Comparison of ENCODE assay signal across 8 cellular contexts in the genomic region with DNA sequence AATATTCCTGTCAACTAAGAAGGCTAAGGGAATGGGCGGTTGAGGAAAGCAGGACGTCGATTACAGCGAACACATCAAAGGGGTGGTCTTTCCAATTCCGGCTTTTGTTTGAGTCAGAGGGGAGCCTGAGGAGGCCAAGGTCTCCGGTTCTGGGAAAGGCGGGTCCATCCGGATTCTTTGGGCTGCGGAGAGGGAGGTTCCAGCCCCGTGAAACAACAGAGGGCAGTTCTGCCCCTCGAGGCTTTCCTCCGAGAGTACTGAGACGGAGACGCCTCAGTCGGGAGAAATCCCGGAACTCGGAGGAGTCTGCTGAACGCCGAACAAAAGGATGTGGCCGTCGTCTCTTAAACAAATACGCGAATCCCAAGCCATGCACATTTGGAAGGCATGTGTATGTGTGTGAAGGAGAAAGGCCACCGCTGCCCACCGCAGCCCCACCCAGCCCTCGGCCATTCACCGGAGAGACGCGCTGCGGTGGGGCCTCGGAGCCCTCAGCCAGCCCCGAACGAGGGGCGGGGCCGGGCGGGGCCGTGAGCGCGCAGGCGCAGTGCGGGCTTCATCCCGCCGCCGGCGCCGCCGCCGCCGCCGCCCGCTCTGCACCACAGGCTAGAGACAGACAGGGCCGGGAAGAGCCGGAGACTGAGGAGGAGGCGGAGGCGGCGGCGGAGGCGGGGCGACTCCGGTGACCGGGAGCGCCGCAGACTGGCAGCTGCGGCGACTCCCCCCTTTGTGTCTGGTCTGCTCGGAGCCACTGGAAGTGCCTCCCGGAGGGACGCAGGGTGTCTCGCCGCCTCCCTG. TPM values are rescaled to one million over a fixed set of nuclear protein-coding genes. Genes with fewer than 3 reads are reported as not detected.
DNase-seq lines count a peak whose midpoint lies in the region; ATAC-seq and TF ChIP-seq lines count a peak whose summit lies in the region.

A gene (plus strand): TSS at position 717 of the 798 bp plus-strand sequence. CDS start 1,148 bp downstream, outside the sequence.

- H3K9me3 Mint-ChIP-seq in nephron progenitor cell = no peaks in the 10 kb centered on the region
- no peaks in the 10 kb centered on the region for H3K9me3 Mint-ChIP-seq in stimulated activated naive CD8-positive, alpha-beta T cell treated with anti-CD3 and anti-CD28 coated beads, Interleukin-15, Interleukin-2, amounts not matched to agents 100 ng/mL and 50 ng/mL, for 24 hours

- peak; percentile 96 for DNase-seq in Daoy (ENCODE audit: low read depth)
- peak; percentile 88 for DNase-seq in GOT3 (lab: John Stamatoyannopoulos, UW)
- DNase-seq in LNCaP clone FGC (ENCODE audit: low read depth) = peak; percentile 26
- DNase-seq in RWPE2 (ENCODE audit: low spot score) = peak; percentile 89
- DNase-seq in activated effector memory CD4-positive, alpha-beta T cell treated with anti-CD3 and anti-CD28 coated beads, Interleukin-2, amount 50 U/mL, for 16 hours = peak; percentile 94
- DNase-seq in fibroblast of the conjunctiva (ENCODE audit: low read depth) = peak; percentile 83
- DNase-seq in nephron progenitor cell = peak; percentile 92

- no peaks in the 10 kb centered on the region for H3K4me1 ChIP-seq in RWPE2 (ENCODE audit: insufficient read depth, poor library complexity, severe bottlenecking)

- ATAC-seq in RWPE2 (ENCODE audit: low read depth) = peak; percentile 76

- TF ChIP-seq CTCF in LNCaP clone FGC (IDR thresholded peaks at IDR 0.05; ENCODE audit: control insufficient read depth, extremely low read depth, insufficient read depth) (no peak), RWPE2 (IDR thresholded peaks at IDR 0.05; ENCODE audit: poor library complexity, severe bottlenecking) (no peak), nephron progenitor cell (IDR thresholded peaks at IDR 0.05) (no peak)

- no peaks in the 10 kb centered on the region for H3K27me3 Mint-ChIP-seq in nephron progenitor cell (ENCODE audit: low read depth, poor library complexity)
- H3K27me3 Mint-ChIP-seq in stimulated activated naive CD8-positive, alpha-beta T cell treated with anti-CD3 and anti-CD28 coated beads, Interleukin-15, Interleukin-2, amounts not matched to agents 100 ng/mL and 50 ng/mL, for 24 hours = no peaks in the 10 kb centered on the region

- no peaks in the 10 kb centered on the region for H3K9me3 ChIP-seq in RWPE2 (ENCODE audit: severe bottlenecking)

- H3K4me1 Mint-ChIP-seq in nephron progenitor cell = peaks cover 48% of the 10 kb centered on the region
- H3K4me1 Mint-ChIP-seq in stimulated activated naive CD8-positive, alpha-beta T cell treated with anti-CD3 and anti-CD28 coated beads, Interleukin-15, Interleukin-2, amounts not matched to agents 100 ng/mL and 50 ng/mL, for 24 hours (ENCODE audit: low read depth) = peaks cover 34% of the 10 kb centered on the region

- H3K27ac Mint-ChIP-seq in nephron progenitor cell = peak within 1 kb of the TSS; percentile 99
- H3K27ac Mint-ChIP-seq in stimulated activated naive CD8-positive, alpha-beta T cell treated with anti-CD3 and anti-CD28 coated beads, Interleukin-15, Interleukin-2, amounts not matched to agents 100 ng/mL and 50 ng/mL, for 24 hours = peak within 1 kb of the TSS; percentile 95

- no peaks in the 10 kb centered on the region for H3K27me3 ChIP-seq in RWPE2 (ENCODE audit: insufficient read depth, poor library complexity, severe bottlenecking)

- H3K36me3 ChIP-seq in RWPE2 (ENCODE audit: low read depth) = no peaks in the 10 kb centered on the region

- H3K36me3 Mint-ChIP-seq in nephron progenitor cell (ENCODE audit: low read depth) = no peaks in the 10 kb centered on the region
- no peaks in the 10 kb centered on the region for H3K36me3 Mint-ChIP-seq in stimulated activated naive CD8-positive, alpha-beta T cell treated with anti-CD3 and anti-CD28 coated beads, Interleukin-15, Interleukin-2, amounts not matched to agents 100 ng/mL and 50 ng/mL, for 24 hours (ENCODE audit: low read depth)

- H3K27ac ChIP-seq in RWPE2 (ENCODE audit: poor library complexity, severe bottlenecking) = peak within 1 kb of the TSS; percentile 88

- H3K4me3 ChIP-seq in LNCaP clone FGC (ENCODE audit: low read depth, low read length) = peak within 1 kb of the TSS; percentile 85
- peak within 1 kb of the TSS; percentile 73 for H3K4me3 ChIP-seq in RWPE2 (ENCODE audit: severe bottlenecking)

- H3K4me3 Mint-ChIP-seq in nephron progenitor cell = peak within 1 kb of the TSS; percentile 99
- H3K4me3 Mint-ChIP-seq in stimulated activated naive CD8-positive, alpha-beta T cell treated with anti-CD3 and anti-CD28 coated beads, Interleukin-15, Interleukin-2, amounts not matched to agents 100 ng/mL and 50 ng/mL, for 24 hours = peak within 1 kb of the TSS; percentile 98

RNA-seq across cellular contexts. Expression of the gene that starts here (rescaled TPM):
- total RNA-seq in Daoy (2014; rRNA removed; shearing (Covaris generic)) = 5.7 and 8.2 TPM in 2 replicates

Comparison
In these comparisons a context has a peak if more than half of its experiments do, and no peak if none do; other contexts are left out.
1. Peak in every context shown above with its lines: DNase-seq, ATAC-seq, H3K4me3 ChIP-seq and H3K27ac ChIP-seq.
2. DNase-seq: peak in every context shown above with its lines; median percentile 96 in Daoy; 94 in activated effector memory CD4-positive, alpha-beta T cell treated with anti-CD3 and anti-CD28 coated beads, Interleukin-2, amount 50 U/mL, for 16 hours; 92 in nephron progenitor cell; 89 in RWPE2; 88 in GOT3; 83 in fibroblast of the conjunctiva; 26 in LNCaP clone FGC.